20 cellular contexts compared by ENCODE assay signal in the genomic region with DNA sequence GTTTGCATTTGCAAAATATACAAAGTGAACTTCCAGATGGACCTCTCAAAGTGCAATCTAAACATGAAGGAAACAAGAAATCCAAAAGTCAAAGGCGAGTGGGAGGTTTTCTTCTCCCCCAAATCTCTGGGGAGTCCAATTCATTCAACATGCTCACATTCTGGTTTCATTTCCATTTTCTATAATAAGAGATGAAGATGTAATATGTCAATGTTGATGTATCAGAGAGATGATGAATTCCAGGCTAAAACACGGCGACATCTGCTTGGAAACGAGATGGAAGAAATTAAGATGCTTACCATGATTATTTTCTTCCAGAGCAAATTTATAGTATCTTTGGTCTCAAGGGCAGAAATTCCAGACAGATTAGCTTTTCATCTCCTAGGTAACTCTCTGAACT.
"Had no signal": no experiment of that assay in that cellular context is flagged by ENCODE, and none has a peak within 500 bp of the region (broad histone marks: within the 10 kb centered on the region; RNA-seq: fewer than 3 reads in every experiment).

No MANE protein-coding gene starts in this region.

- DNase-seq: activated CD4-positive, alpha-beta T cell treated with anti-CD3 and anti-CD28 coated beads, Interleukin-2, amount 10 ng/mL, durations not matched to agents 7 days and 5 days; activated CD4-positive, CD25-positive, alpha-beta regulatory T cell; activated naive CD8-positive, alpha-beta T cell treated with anti-CD3 and anti-CD28 coated beads, Interleukin-2, amount 10 ng/mL, durations not matched to agents 7 days and 5 days; brain microvascular endothelial cell; cortex of kidney; effector CD4-positive, alpha-beta T cell; foreskin fibroblast; left ventricle myocardium superior; occipital lobe; right cardiac atrium; stimulated activated CD4-positive, alpha-beta T cell treated with anti-CD3 and anti-CD28 coated beads, Interleukin-4, amount 100 ng/mL, for 24 hours; stimulated activated naive CD8-positive, alpha-beta T cell treated with anti-CD3 and anti-CD28 coated beads, Interleukin-15, Interleukin-2, amounts not matched to agents 100 U/mL and 50 U/mL, for 24 hours had no signal

- H3K9me3 ChIP-seq: prostate gland, suprapubic skin had no signal

- H3K27ac ChIP-seq: brain microvascular endothelial cell, prostate gland, skin epidermis, suprapubic skin had no signal

- H3K4me1 ChIP-seq: prostate gland, suprapubic skin had no signal

- H3K27ac Mint-ChIP-seq: activated CD4-positive, alpha-beta T cell treated with anti-CD3 and anti-CD28 coated beads, Interleukin-2, amount 10 ng/mL, durations not matched to agents 7 days and 5 days; activated naive CD8-positive, alpha-beta T cell treated with anti-CD3 and anti-CD28 coated beads, Interleukin-2, amount 10 ng/mL, durations not matched to agents 7 days and 5 days; activated T-helper 1 cell treated with anti-CD3 and anti-CD28 coated beads, Interleukin-12 subunit alpha, Interleukin-12 subunit beta, Interleukin-2, Interleukin-4 antibody, amounts not matched to agents 30 ng/mL and 10 ng/mL and 1 ng/mL, durations not matched to agents 14 hours and 24 hours and 36 hours; natural killer cell treated with Interleukin-12 subunit alpha and Interleukin-12 subunit beta and Interleukin-15 and Interleukin-18, amount 100 ng/mL, for 72 hours; type B pancreatic cell had no signal

- H3K27me3 ChIP-seq: brain microvascular endothelial cell, suprapubic skin had no signal

- H3K9me3 Mint-ChIP-seq: activated CD4-positive, alpha-beta T cell treated with anti-CD3 and anti-CD28 coated beads, Interleukin-2, amount 10 ng/mL, durations not matched to agents 7 days and 5 days; activated naive CD8-positive, alpha-beta T cell treated with anti-CD3 and anti-CD28 coated beads, Interleukin-2, amount 10 ng/mL, durations not matched to agents 7 days and 5 days; activated T-helper 1 cell treated with anti-CD3 and anti-CD28 coated beads, Interleukin-12 subunit alpha, Interleukin-12 subunit beta, Interleukin-2, Interleukin-4 antibody, amounts not matched to agents 30 ng/mL and 10 ng/mL and 1 ng/mL, durations not matched to agents 14 hours and 24 hours and 36 hours; central memory CD8-positive, alpha-beta T cell; natural killer cell treated with Interleukin-12 subunit alpha and Interleukin-12 subunit beta and Interleukin-15 and Interleukin-18, amount 100 ng/mL, for 72 hours; type B pancreatic cell had no signal

- H3K4me1 Mint-ChIP-seq: activated CD4-positive, alpha-beta T cell treated with anti-CD3 and anti-CD28 coated beads, Interleukin-2, amount 10 ng/mL, durations not matched to agents 7 days and 5 days; activated naive CD8-positive, alpha-beta T cell treated with anti-CD3 and anti-CD28 coated beads, Interleukin-2, amount 10 ng/mL, durations not matched to agents 7 days and 5 days; central memory CD8-positive, alpha-beta T cell had no signal

- ATAC-seq: natural killer cell treated with Interleukin-12 subunit alpha and Interleukin-12 subunit beta and Interleukin-15 and Interleukin-18, amount 100 ng/mL, for 72 hours; right cardiac atrium; stimulated activated naive CD8-positive, alpha-beta T cell treated with anti-CD3 and anti-CD28 coated beads, Interleukin-15, Interleukin-2, amounts not matched to agents 100 U/mL and 50 U/mL, for 24 hours had no signal

- H3K36me3 ChIP-seq: brain microvascular endothelial cell, prostate gland, suprapubic skin had no signal

- H3K4me3 Mint-ChIP-seq: activated CD4-positive, alpha-beta T cell treated with anti-CD3 and anti-CD28 coated beads, Interleukin-2, amount 10 ng/mL, durations not matched to agents 7 days and 5 days; activated naive CD8-positive, alpha-beta T cell treated with anti-CD3 and anti-CD28 coated beads, Interleukin-2, amount 10 ng/mL, durations not matched to agents 7 days and 5 days; activated T-helper 1 cell treated with anti-CD3 and anti-CD28 coated beads, Interleukin-12 subunit alpha, Interleukin-12 subunit beta, Interleukin-2, Interleukin-4 antibody, amounts not matched to agents 30 ng/mL and 10 ng/mL and 1 ng/mL, durations not matched to agents 14 hours and 24 hours and 36 hours; central memory CD8-positive, alpha-beta T cell; natural killer cell treated with Interleukin-12 subunit alpha and Interleukin-12 subunit beta and Interleukin-15 and Interleukin-18, amount 100 ng/mL, for 72 hours; type B pancreatic cell had no signal

- H3K36me3 Mint-ChIP-seq: activated naive CD8-positive, alpha-beta T cell treated with anti-CD3 and anti-CD28 coated beads, Interleukin-2, amount 10 ng/mL, durations not matched to agents 7 days and 5 days; natural killer cell treated with Interleukin-12 subunit alpha and Interleukin-12 subunit beta and Interleukin-15 and Interleukin-18, amount 100 ng/mL, for 72 hours; type B pancreatic cell had no signal

- H3K4me3 ChIP-seq: prostate gland, skin epidermis, suprapubic skin had no signal

- FAIRE-seq: endothelial cell of umbilical vein had no signal

- H3K27me3 Mint-ChIP-seq: type B pancreatic cell had no signal
